Comparison of ENCODE assay signal across 2 cellular contexts in genomic region chr6:3427740-3428085, GRCh38.
TF ChIP-seq lines count a peak whose summit lies in the region.

No MANE protein-coding gene starts in this region.

TF ChIP-seq in liver, 16 proteins besides CTCF, POLR2A, EP300 and RAD21 (continued from another document):
- TF ChIP-seq REST (IDR thresholded peaks at IDR 0.05) = no peak

TF ChIP-seq in HepG2, 621 proteins besides CTCF, POLR2A, EP300 and RAD21 (continued from another document):
- TF ChIP-seq ZHX2 (IDR thresholded peaks at IDR 0.05; ENCODE audit: low read depth) = no peak
- TF ChIP-seq ZHX2 (CRISPR knock-in tag; IDR thresholded peaks at IDR 0.05; ENCODE audit: borderline replicate concordance) = no peak
- TF ChIP-seq CHD4 (IDR thresholded peaks at IDR 0.05; ENCODE audit: borderline replicate concordance, low read length) = no peak
- no peak for TF ChIP-seq HDAC6 (IDR thresholded peaks at IDR 0.05; ENCODE audit: low read depth, low read length)
- no peak for TF ChIP-seq LBX2 (CRISPR knock-in tag; IDR thresholded peaks at IDR 0.05; ENCODE audit: borderline replicate concordance)
- no peak for TF ChIP-seq CERS6 (CRISPR knock-in tag; IDR thresholded peaks at IDR 0.05)
- TF ChIP-seq ZMYM3 (CRISPR knock-in tag; IDR thresholded peaks at IDR 0.05) = no peak
- TF ChIP-seq ZNF616 (CRISPR knock-in tag; IDR thresholded peaks at IDR 0.05; ENCODE audit: low read depth) = no peak
- TF ChIP-seq TRIM22 (IDR thresholded peaks at IDR 0.05) = no peak
- no peak for TF ChIP-seq MAFG (CRISPR knock-in tag; IDR thresholded peaks at IDR 0.05)
- no peak for TF ChIP-seq ZNF709 (CRISPR knock-in tag; IDR thresholded peaks at IDR 0.05)
- no peak for TF ChIP-seq KDM6A (CRISPR knock-in tag; IDR thresholded peaks at IDR 0.05; ENCODE audit: low read depth)
- no peak for TF ChIP-seq TFDP1 (CRISPR knock-in tag; IDR thresholded peaks at IDR 0.05; ENCODE audit: borderline replicate concordance)
